Comparison of ENCODE assay signal across 25 cellular contexts in genomic region chr17:81162491-81162890, GRCh38. TPM values are rescaled to one million over a fixed set of nuclear protein-coding genes. Genes with fewer than 3 reads are reported as not detected.
"Had no signal": no experiment of that assay in that cellular context is flagged by ENCODE, and none has a peak within 500 bp of the region (broad histone marks: within the 10 kb centered on the region; RNA-seq: fewer than 3 reads in every experiment).

No MANE protein-coding gene starts in this region.

- H3K4me2 ChIP-seq: smooth muscle cell had no signal

- DNase-seq: activated CD4-positive, alpha-beta memory T cell treated with anti-CD3 and anti-CD28 coated beads, Interleukin-2, amount 10 ng/mL, durations not matched to agents 7 days and 5 days; activated CD4-positive, alpha-beta T cell treated with anti-CD3 and anti-CD28 coated beads, Interleukin-2, amount 10 ng/mL, durations not matched to agents 24 days and 14 days; activated effector memory CD4-positive, alpha-beta T cell treated with anti-CD3 and anti-CD28 coated beads, Interleukin-2, amount 50 U/mL, for 16 hours; activated naive CD4-positive, alpha-beta T cell treated with anti-CD3 and anti-CD28 coated beads, Interleukin-2, amount 10 ng/mL, durations not matched to agents 7 days and 5 days; amygdala; cortex of kidney; occipital lobe; sigmoid colon; stimulated activated CD4-positive, alpha-beta T cell treated with anti-CD3 and anti-CD28 coated beads, Interleukin-4, amount 100 ng/mL, for 1 hour; stimulated activated naive CD4-positive, alpha-beta T cell treated with Interleukin-2 at 50 U/mL for 16 hours; SW 1271; T-helper 17 cell; thyroid gland; upper lobe of right lung had no signal

- H3K4me3 Mint-ChIP-seq: activated CD4-positive, alpha-beta memory T cell treated with anti-CD3 and anti-CD28 coated beads, Interleukin-2, amount 10 ng/mL, durations not matched to agents 7 days and 5 days; activated CD4-positive, alpha-beta T cell treated with anti-CD3 and anti-CD28 coated beads, Interleukin-2, amount 10 ng/mL, durations not matched to agents 24 days and 14 days; activated naive CD4-positive, alpha-beta T cell treated with anti-CD3 and anti-CD28 coated beads, Interleukin-2, amount 10 ng/mL, durations not matched to agents 7 days and 5 days; memory B cell; T-helper 17 cell had no signal

- H3K36me3 ChIP-seq: cardiac muscle cell, left lung, sigmoid colon, thyroid gland, upper lobe of right lung had no signal

- H3K4me3 ChIP-seq: cardiac muscle cell, left lung, sigmoid colon, smooth muscle cell, thyroid gland, upper lobe of right lung had no signal

- H3K9me3 ChIP-seq: left lung, sigmoid colon, thyroid gland, upper lobe of right lung had no signal

- H3K4me1 Mint-ChIP-seq: activated CD4-positive, alpha-beta memory T cell treated with anti-CD3 and anti-CD28 coated beads, Interleukin-2, amount 10 ng/mL, durations not matched to agents 7 days and 5 days; activated CD4-positive, alpha-beta T cell treated with anti-CD3 and anti-CD28 coated beads, Interleukin-2, amount 10 ng/mL, durations not matched to agents 24 days and 14 days; memory B cell had no signal

- H3K36me3 Mint-ChIP-seq: activated naive CD4-positive, alpha-beta T cell treated with anti-CD3 and anti-CD28 coated beads, Interleukin-2, amount 10 ng/mL, durations not matched to agents 7 days and 5 days; memory B cell had no signal

- H3K27ac ChIP-seq: cardiac muscle cell, left lung, sigmoid colon, thyroid gland, upper lobe of right lung had no signal

- H3K27ac Mint-ChIP-seq: activated CD4-positive, alpha-beta memory T cell treated with anti-CD3 and anti-CD28 coated beads, Interleukin-2, amount 10 ng/mL, durations not matched to agents 7 days and 5 days; activated CD4-positive, alpha-beta T cell treated with anti-CD3 and anti-CD28 coated beads, Interleukin-2, amount 10 ng/mL, durations not matched to agents 24 days and 14 days; activated naive CD4-positive, alpha-beta T cell treated with anti-CD3 and anti-CD28 coated beads, Interleukin-2, amount 10 ng/mL, durations not matched to agents 7 days and 5 days; memory B cell; T-helper 17 cell had no signal

- H3K27me3 ChIP-seq: cardiac muscle cell, thyroid gland had no signal

- ATAC-seq: left lung, T-helper 17 cell, upper lobe of right lung had no signal

- FAIRE-seq: endometrium had no signal

- H3K9me3 Mint-ChIP-seq: activated CD4-positive, alpha-beta memory T cell treated with anti-CD3 and anti-CD28 coated beads, Interleukin-2, amount 10 ng/mL, durations not matched to agents 7 days and 5 days; activated CD4-positive, alpha-beta T cell treated with anti-CD3 and anti-CD28 coated beads, Interleukin-2, amount 10 ng/mL, durations not matched to agents 24 days and 14 days; activated naive CD4-positive, alpha-beta T cell treated with anti-CD3 and anti-CD28 coated beads, Interleukin-2, amount 10 ng/mL, durations not matched to agents 7 days and 5 days; memory B cell had no signal

RNA-seq across cellular contexts. Expression of gene PVALEF, which starts 2.8 kb away (rescaled TPM):
- total RNA-seq: activated CD4-positive, alpha-beta memory T cell treated with anti-CD3 and anti-CD28 coated beads, Interleukin-2, amount 10 ng/mL, durations not matched to agents 7 days and 5 days; activated CD4-positive, alpha-beta T cell treated with anti-CD3 and anti-CD28 coated beads, Interleukin-2, amount 10 ng/mL, durations not matched to agents 24 days and 14 days; cerebellum; epithelial cell of proximal tubule; fibroblast of villous mesenchyme; kidney epithelial cell; left lung; occipital lobe; renal cortical epithelial cell; sigmoid colon; smooth muscle cell; T-helper 17 cell; thyroid gland; upper lobe of right lung had no signal
- polyA plus RNA-seq: neural cell, sigmoid colon, smooth muscle cell had no signal
